In genomic region chr19:39193785-39194184, GRCh38 we compare ENCODE assay signal across 2 cellular contexts.
TF ChIP-seq lines count a peak whose summit lies in the region.

No MANE protein-coding gene starts in this region.

TF ChIP-seq in IMR-90, 13 proteins besides CTCF, POLR2A, EP300 and RAD21:
- TF ChIP-seq BHLHE40 (IDR thresholded peaks at IDR 0.05; ENCODE audit: low read depth, low read length) = no peak
- TF ChIP-seq CHD1 (IDR thresholded peaks at IDR 0.05; ENCODE audit: low read depth, low read length) = no peak
- no peak for TF ChIP-seq MXI1 (IDR thresholded peaks at IDR 0.05; ENCODE audit: borderline replicate concordance, low read depth, low read length)
- no peak for TF ChIP-seq USF2 (IDR thresholded peaks at IDR 0.05; ENCODE audit: low read depth, low read length)
- TF ChIP-seq FOS (IDR thresholded peaks at IDR 0.05; ENCODE audit: low read depth, low read length) = no peak
- TF ChIP-seq ELK1 (IDR thresholded peaks at IDR 0.05; ENCODE audit: borderline replicate concordance, low read depth, low read length) = no peak

TF ChIP-seq in H1, 55 proteins besides CTCF, POLR2A, EP300 and RAD21:
- no peak for TF ChIP-seq TCF12 (IDR thresholded peaks at IDR 0.05; ENCODE audit: low read depth, low read length)
- no peak for TF ChIP-seq TAF1 (IDR thresholded peaks at IDR 0.05; ENCODE audit: low read depth, low read length)
- TF ChIP-seq NRF1 (IDR thresholded peaks at IDR 0.05; ENCODE audit: low read depth, low read length) = no peak
- TF ChIP-seq KDM1A (IDR thresholded peaks at IDR 0.05; ENCODE audit: borderline replicate concordance, low read length) = no peak
- TF ChIP-seq BRCA1 (IDR thresholded peaks at IDR 0.05; ENCODE audit: low read depth, low read length) = no peak
- TF ChIP-seq RNF2 (IDR thresholded peaks at IDR 0.05; ENCODE audit: borderline replicate concordance, low read depth, low read length, missing control alignments, poor library complexity, severe bottlenecking) = no peak
- TF ChIP-seq JUND (IDR thresholded peaks at IDR 0.05; ENCODE audit: low read length) = no peak
- no peak for TF ChIP-seq USF2 (IDR thresholded peaks at IDR 0.05; ENCODE audit: low read length)
- TF ChIP-seq SIRT6 (IDR thresholded peaks at IDR 0.05; ENCODE audit: low read length) = no peak
- TF ChIP-seq CREB1 (IDR thresholded peaks at IDR 0.05) = no peak
- TF ChIP-seq CTBP2 (IDR thresholded peaks at IDR 0.05; ENCODE audit: borderline replicate concordance, insufficient read depth, insufficient read length, low read length) = no peak
- no peak for TF ChIP-seq ATF2 (IDR thresholded peaks at IDR 0.05; ENCODE audit: low read length)
- TF ChIP-seq NANOG (IDR thresholded peaks at IDR 0.05; ENCODE audit: insufficient read depth, low read depth, low read length, poor library complexity, severe bottlenecking) = no peak
- no peak for TF ChIP-seq RFX5 (IDR thresholded peaks at IDR 0.05; ENCODE audit: borderline replicate concordance, low read depth, low read length)
- no peak for TF ChIP-seq SIN3A (conservative IDR thresholded peaks at IDR 0.05 in 1 of 2, IDR thresholded peaks at IDR 0.05 in 1 of 2; ENCODE audit: low read depth in 1 of 2, low read length in 2 of 2)
- no peak for TF ChIP-seq TAF7 (optimal IDR thresholded peaks at IDR 0.05; ENCODE audit: borderline replicate concordance, low read depth, low read length)
- TF ChIP-seq PHF8 (conservative IDR thresholded peaks at IDR 0.05; ENCODE audit: low read depth, low read length) = no peak
